8 cellular contexts compared by ENCODE assay signal in genomic region chr1:53197301-53198205, GRCh38. TPM values are rescaled to one million over a fixed set of nuclear protein-coding genes. Genes with fewer than 3 reads are reported as not detected.
DNase-seq lines count a peak whose midpoint lies in the region; TF ChIP-seq lines count a peak whose summit lies in the region.

No MANE protein-coding gene starts in this region.

- peak overlapping the region; percentile 83 for H3K9ac ChIP-seq in SK-N-MC (ENCODE audit: insufficient read length)

- H2AFZ ChIP-seq in neuron (ENCODE audit: low read depth, low read length): peak overlapping the region; percentile 94

- 34% methylated on average over 13 of the region's 13 CpGs for WGBS in esophagus muscularis mucosa

- H3K4me3 ChIP-seq in SK-N-MC (peak overlapping the region; percentile 90), esophagus muscularis mucosa (peak overlapping the region; percentile 82 to 99 (median 92)), neuron (ENCODE audit: low read length) (peak overlapping the region; percentile 96)

- no peak for TF ChIP-seq POLR2A in esophagus muscularis mucosa (IDR thresholded peaks at IDR 0.05; ENCODE audit: low read depth)

- peak overlapping the region; percentile 74 for H3K27ac ChIP-seq in SK-N-MC
- peak overlapping the region; percentile 97 to 100 (median 98) for H3K27ac ChIP-seq in esophagus muscularis mucosa (replicated peaks in 1 of 4)

- no peak for TF ChIP-seq CTCF in esophagus muscularis mucosa (IDR thresholded peaks at IDR 0.05)

- DNase-seq in DMS 273 (lab: John Stamatoyannopoulos, UW; ENCODE audit: unreplicated experiment) (peak; percentile 52), DMS 273 treated with DMSO at 0.1 percent for 48 hours (lab: John Stamatoyannopoulos, UW) (no peak), SK-N-MC (ENCODE audit: low read depth, low spot score) (no peak), esophagus muscularis mucosa (ENCODE audit: extremely low spot score) (no peak), GM19238 (ENCODE audit: insufficient read length, low spot score) (no peak), NCI-H69 (lab: John Stamatoyannopoulos, UW) (no peak), kidney glomerular epithelial cell (lab: John Stamatoyannopoulos, UW) (no peak)

- intact Hi-C loops in esophagus muscularis mucosa (cut with DNase I): no loop called here

- H3K4me1 ChIP-seq in esophagus muscularis mucosa (peaks cover 33 to 42% (median 39%) of the 10 kb centered on the region in 4 donors), neuron (ENCODE audit: insufficient read depth, low read length) (peaks cover 7% of the 10 kb centered on the region)

- no peak for TF ChIP-seq EP300 in esophagus muscularis mucosa (IDR thresholded peaks at IDR 0.05)

- H3K36me3 ChIP-seq in SK-N-MC (ENCODE audit: insufficient read depth, low read length): peaks cover 3% of the 10 kb centered on the region
- H3K36me3 ChIP-seq in esophagus muscularis mucosa: peaks cover under 1 to 20% (median 17%) of the 10 kb centered on the region in 4 donors
- H3K36me3 ChIP-seq in neuron (ENCODE audit: insufficient read depth, low read length): peaks cover 20% of the 10 kb centered on the region

- H3K9me3 ChIP-seq in SK-N-MC (ENCODE audit: low read depth, low read length) (no peaks in the 10 kb centered on the region), esophagus muscularis mucosa (no peaks in the 10 kb centered on the region), neuron (ENCODE audit: low read length) (no peaks in the 10 kb centered on the region)

- H3K27me3 ChIP-seq in esophagus muscularis mucosa: no peaks in the 10 kb centered on the region
- no peaks in the 10 kb centered on the region for H3K27me3 ChIP-seq in neuron (ENCODE audit: insufficient read depth, low read length)

RNA-seq across cellular contexts. Expression of gene CPT2, which starts 0.9 kb away (rescaled TPM):
- 10 to 100 TPM; 11.4 to 19.1 (median 16.0) TPM for total RNA-seq in esophagus muscularis mucosa

RNA-seq across cellular contexts. Expression of gene CZIB, which starts 22.9 kb away (rescaled TPM):
- 10 to 100 TPM; 56.5 to 72.5 (median 69.5) TPM for total RNA-seq in esophagus muscularis mucosa

RNA-seq across cellular contexts. Expression of gene MAGOH, which starts 40.8 kb away (rescaled TPM):
- total RNA-seq in esophagus muscularis mucosa: 10 to 100 TPM; 28.2 to 37.6 (median 32.7) TPM

RNA-seq across cellular contexts. Expression of gene SLC1A7, which starts 55.1 kb away (rescaled TPM):
- total RNA-seq in esophagus muscularis mucosa: 1 to 10 TPM in 1 of 4 donors, under 1 TPM in 3; 0.45 to 3.7 (median 0.84) TPM
